Comparison of ENCODE assay signal across 1 cellular context in genomic region chr6:35764238-35764896, GRCh38.
TF ChIP-seq lines count a peak whose summit lies in the region.

No MANE protein-coding gene starts in this region.

TF ChIP-seq in GM12878, 131 proteins besides CTCF, POLR2A, EP300 and RAD21:
- TF ChIP-seq CEBPZ (IDR thresholded peaks at IDR 0.05; ENCODE audit: low read depth, low read length) (no peak), NFYA (IDR thresholded peaks at IDR 0.05; ENCODE audit: borderline replicate concordance, low read depth, low read length) (no peak), ZBTB11 (CRISPR knock-in tag; IDR thresholded peaks at IDR 0.05) (no peak), PKNOX1 (IDR thresholded peaks at IDR 0.05) (0 out of 2 replicates have a peak, but pooled peaks have one; percentile 21)
